19 cellular contexts compared by ENCODE assay signal in the genomic region with DNA sequence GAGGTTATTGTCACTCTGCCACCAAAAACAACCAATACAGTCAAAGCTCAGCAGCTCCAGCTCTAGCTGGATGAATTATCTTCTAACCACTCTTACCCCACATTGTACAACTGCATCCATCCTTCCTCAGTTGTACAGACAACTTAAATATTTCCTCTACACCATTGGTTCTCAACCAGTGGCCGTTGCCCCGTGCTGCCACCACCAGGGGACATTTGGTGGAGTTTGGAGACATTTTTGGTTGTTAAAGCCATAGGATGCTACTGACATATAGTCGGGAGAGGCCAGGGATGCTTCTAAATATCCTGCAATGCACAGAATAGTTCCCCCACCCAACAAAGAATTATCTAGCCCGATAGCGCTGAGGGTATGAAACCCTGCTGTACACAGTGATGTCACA. TPM values are rescaled to one million over a fixed set of nuclear protein-coding genes. Genes with fewer than 3 reads are reported as not detected.
DNase-seq lines count a peak whose midpoint lies in the region; ATAC-seq, FAIRE-seq and TF ChIP-seq lines count a peak whose summit lies in the region.
"Had no signal": no experiment of that assay in that cellular context is flagged by ENCODE, and none has a peak within 500 bp of the region (broad histone marks: within the 10 kb centered on the region; RNA-seq: fewer than 3 reads in every experiment).

No MANE protein-coding gene starts in this region.

- no peak overlapping the region for H3K4me3 Mint-ChIP-seq in endodermal cell
- H3K4me3 Mint-ChIP-seq in CD14-positive monocyte, result no peak overlapping the region

- H3K9me2 ChIP-seq in OCI-LY1 (ENCODE audit: low read depth, low read length), result no peaks in the 10 kb centered on the region

- H3K4me1 ChIP-seq in HepG2 (ENCODE audit: insufficient read depth, low read length) (peaks cover 44% of the 10 kb centered on the region), right lobe of liver (peaks cover 0 to 8% (median 4%) of the 10 kb centered on the region in 4 donors), OCI-LY1 (ENCODE audit: insufficient read depth, low read length, severe bottlenecking) (peaks cover 30% of the 10 kb centered on the region), endodermal cell (ENCODE audit: control insufficient read depth, insufficient read depth, low read length) (peaks cover 3% of the 10 kb centered on the region), left ventricle myocardium inferior (peaks cover 19% of the 10 kb centered on the region)

- H3K4me2 ChIP-seq in HepG2 (ENCODE audit: low read depth, low read length), result no peak overlapping the region
- no peak overlapping the region for H3K4me2 ChIP-seq in OCI-LY1 (ENCODE audit: low read length)
- H3K4me2 ChIP-seq: BLaER1 had no signal

- H3K9ac ChIP-seq in HepG2 (ENCODE audit: insufficient read depth, low read depth, low read length) (no peak overlapping the region), OCI-LY1 (ENCODE audit: low read length) (no peak overlapping the region), endodermal cell (ENCODE audit: extremely low read depth, low read length, poor library complexity, severe bottlenecking) (no peak overlapping the region)
- H3K9ac ChIP-seq: BLaER1 had no signal

- H3K27me3 ChIP-seq in HepG2 (ENCODE audit: control insufficient read depth in 1 of 2, insufficient read depth in 2 of 2, low read length in 2 of 2) (no peaks in the 10 kb centered on the region), right lobe of liver (no peaks in the 10 kb centered on the region), OCI-LY1 (ENCODE audit: insufficient read depth, low read length) (no peaks in the 10 kb centered on the region), endodermal cell (ENCODE audit: control insufficient read depth, insufficient read depth, low read length, poor library complexity, severe bottlenecking) (no peaks in the 10 kb centered on the region), left ventricle myocardium inferior (ENCODE audit: low read depth) (no peaks in the 10 kb centered on the region)
- H3K27me3 ChIP-seq: BLaER1 had no signal

- H2AFZ ChIP-seq in HepG2 (ENCODE audit: low read length), result no peak overlapping the region
- no peak overlapping the region for H2AFZ ChIP-seq in OCI-LY1 (ENCODE audit: low read length)

- DNase-seq in HepG2 (ENCODE audit: low spot score), result no peak
- no peak for DNase-seq in right lobe of liver
- no peak for DNase-seq in endodermal cell
- DNase-seq in left ventricle myocardium inferior, result no peak
- no peak for DNase-seq in LoVo (ENCODE audit: low spot score)
- DNase-seq in CD14-positive monocyte (ENCODE audit: low spot score), result no peak
- DNase-seq: DMS79; HCEC 1CT; MV-4-11; NCI-H1694 treated with DMSO at 0.1 percent for 48 hours; NK-92 treated with Interleukin-12 subunit alpha and Interleukin-12 subunit beta, amount 100 ng/mL, for 24 hours; OCI-M1; SIG-M5 had no signal

- FAIRE-seq in HepG2 (lab: Jason Lieb, UNC), result no peak
- FAIRE-seq: K562 had no signal

- no peak for TF ChIP-seq POLR2A in HepG2 (IDR thresholded peaks at IDR 0.05; ENCODE audit: insufficient read depth in 1 of 2, low read depth in 2 of 2, low read length in 2 of 2)
- no peak for TF ChIP-seq POLR2A in right lobe of liver (IDR thresholded peaks at IDR 0.05)

- H3K4me1 Mint-ChIP-seq in endodermal cell (peaks cover 6% of the 10 kb centered on the region), CD14-positive monocyte (peaks cover 6% of the 10 kb centered on the region)

- H3K9me3 ChIP-seq in HepG2 (ENCODE audit: low read length) (no peaks in the 10 kb centered on the region), right lobe of liver (no peaks in the 10 kb centered on the region), OCI-LY1 (ENCODE audit: low read length) (no peaks in the 10 kb centered on the region), endodermal cell (ENCODE audit: control insufficient read depth, low read length) (no peaks in the 10 kb centered on the region), left ventricle myocardium inferior (replicated peaks) (no peaks in the 10 kb centered on the region)
- H3K9me3 ChIP-seq: BLaER1 had no signal

- in situ Hi-C loops in HepG2 (cut with HindIII; ENCODE audit: extremely low pct_ligation_motif_present, low pct_unique_long_range_greater_than_20kb), result loop anchor here (5.0 kb wide), 1 partner anchor 123 kb away; no protein-coding TSS in a partner anchor

- no peaks in the 10 kb centered on the region for H3K36me3 Mint-ChIP-seq in endodermal cell (ENCODE audit: low read depth)
- peaks cover 5 to 16% of the 10 kb centered on the region in 2 donors for H3K36me3 Mint-ChIP-seq in CD14-positive monocyte

- H4K20me1 ChIP-seq in HepG2 (ENCODE audit: insufficient read depth, low read length) (no peaks in the 10 kb centered on the region), OCI-LY1 (ENCODE audit: insufficient read depth, low read length) (no peaks in the 10 kb centered on the region)
- H4K20me1 ChIP-seq: BLaER1 had no signal

- TF ChIP-seq RAD21 in HepG2 (CRISPR knock-in tag; IDR thresholded peaks at IDR 0.05), result no peak

- no peak for TF ChIP-seq EP300 in HepG2 (IDR thresholded peaks at IDR 0.05; ENCODE audit: low read depth in 2 of 2, low read length in 2 of 2)
- no peak for TF ChIP-seq EP300 in HepG2 (CRISPR knock-in tag; IDR thresholded peaks at IDR 0.05; ENCODE audit: borderline replicate concordance)

- no peaks in the 10 kb centered on the region for H3F3A ChIP-seq in OCI-LY1 (ENCODE audit: insufficient read depth, low read length)

- CTCF ChIA-PET in HepG2 (lab: Yijun Ruan, JAX; ENCODE audit: low intra/inter-chr PET ratio, low total read pairs), result no interaction called here

- H3K79me2 ChIP-seq in HepG2 (ENCODE audit: insufficient read depth, low read length), result no peaks in the 10 kb centered on the region
- H3K79me2 ChIP-seq in OCI-LY1 (ENCODE audit: insufficient read depth, low read length), result no peaks in the 10 kb centered on the region

- no peaks in the 10 kb centered on the region for H3K36me3 ChIP-seq in HepG2 (replicated peaks in 1 of 2; ENCODE audit: control insufficient read depth in 1 of 2, insufficient read depth in 2 of 2, low read length in 2 of 2)
- no peaks in the 10 kb centered on the region for H3K36me3 ChIP-seq in right lobe of liver
- H3K36me3 ChIP-seq in OCI-LY1 (ENCODE audit: insufficient read depth, low read length), result peaks cover 17% of the 10 kb centered on the region
- H3K36me3 ChIP-seq in endodermal cell (ENCODE audit: control insufficient read depth, insufficient read depth, low read length), result no peaks in the 10 kb centered on the region
- no peaks in the 10 kb centered on the region for H3K36me3 ChIP-seq in left ventricle myocardium inferior

- POLR2A ChIA-PET in HepG2 (lab: Yijun Ruan, JAX), result no interaction called here

- H3K27me3 Mint-ChIP-seq in endodermal cell (ENCODE audit: insufficient read depth) (no peaks in the 10 kb centered on the region), CD14-positive monocyte (ENCODE audit: low read depth in 3 of 3) (no peaks in the 10 kb centered on the region)

- no TSS peak for BruUV-seq in HepG2 (replicated peaks; lab: Mats Ljungman, UMichigan)

- TF ChIP-seq CTCF in HepG2 (CRISPR knock-in tag; IDR thresholded peaks at IDR 0.05), result no peak
- no peak for TF ChIP-seq CTCF in right lobe of liver (IDR thresholded peaks at IDR 0.05)
- peak; percentile 28; the same call in 1 of the 2 replicates for TF ChIP-seq CTCF in OCI-LY1 (IDR thresholded peaks at IDR 0.05; ENCODE audit: low read length)
- peak; percentile 59 for TF ChIP-seq CTCF in endodermal cell (conservative IDR thresholded peaks at IDR 0.05)
- TF ChIP-seq CTCF in left ventricle myocardium inferior (IDR thresholded peaks at IDR 0.05; ENCODE audit: borderline replicate concordance), result no peak
- TF ChIP-seq CTCF in CD14-positive monocyte (IDR thresholded peaks at IDR 0.05), result no peak

- H3K9me3 Mint-ChIP-seq in endodermal cell (no peaks in the 10 kb centered on the region), CD14-positive monocyte (no peaks in the 10 kb centered on the region)

- H3K4me3 ChIP-seq in HepG2 (replicated peaks in 1 of 3; ENCODE audit: insufficient read depth in 1 of 3, low read depth in 2 of 3, low read length in 3 of 3) (no peak overlapping the region), right lobe of liver (no peak overlapping the region), OCI-LY1 (ENCODE audit: low read depth, low read length, poor library complexity, severe bottlenecking) (no peak overlapping the region), endodermal cell (ENCODE audit: low read length) (no peak overlapping the region), left ventricle myocardium inferior (no peak overlapping the region)
- H3K4me3 ChIP-seq: BLaER1, K562 had no signal

- ATAC-seq in HepG2 (no peak), right lobe of liver (no peak), HG02884 (IDR thresholded peaks at IDR 0.05; ENCODE audit: unreplicated experiment) (no peak)
- ATAC-seq: K562 had no signal

- H3K27ac Mint-ChIP-seq in endodermal cell (no peak overlapping the region), CD14-positive monocyte (peak overlapping the region in 1 of 7 donors; percentile 47)

- H3K27ac ChIP-seq in HepG2 (ENCODE audit: extremely low read length, insufficient read depth, low read length) (no peak overlapping the region), right lobe of liver (no peak overlapping the region), OCI-LY1 (ENCODE audit: low read depth, low read length, poor library complexity, severe bottlenecking) (no peak overlapping the region), endodermal cell (ENCODE audit: low read depth, low read length) (no peak overlapping the region), left ventricle myocardium inferior (replicated peaks) (no peak overlapping the region)
- H3K27ac ChIP-seq: 22Rv1, BLaER1, RWPE1 had no signal

- 88% methylated on average over 5 of the region's 5 CpGs for WGBS in HepG2 (ENCODE audit: low lambda C conversion rate)
- WGBS in right lobe of liver (ENCODE audit: insufficient coverage, low coverage, low lambda C conversion rate, missing lambda C conversion rate), result 80% methylated on average over 5 of the region's 5 CpGs
- WGBS in endodermal cell (ENCODE audit: insufficient coverage in 1 of 2, insufficient read length in 1 of 2), 2 experiments, result 87 to 100% methylated on average over 2 to 5 of the region's 5 CpGs

- intact Hi-C loops in HepG2 (cut with micrococcal nuclease; ENCODE audit: unreplicated experiment) (no loop called here), right lobe of liver (cut with DNase I) (loop anchor here in 1 of 2 donors (10.0 kb wide), 1 partner anchor 265 kb away; no protein-coding TSS in a partner anchor), left ventricle myocardium inferior (cut with micrococcal nuclease) (loop anchor here (10.0 kb wide), 1 partner anchor 115 kb away; no protein-coding TSS in a partner anchor), CD14-positive monocyte (cut with micrococcal nuclease) (no loop called here)

RNA-seq across cellular contexts. Expression of a gene that starts 59.3 kb away (rescaled TPM):
- 8.9 and 11.3 TPM in 2 replicates for total RNA-seq in HepG2 (2016; rRNA removed; fragmentation: Illumina TruSeq; extraction: Trizol)
- 4.2 and 5.0 TPM in 2 replicates for total RNA-seq in HepG2 (2016; cell fraction: cytosol; rRNA removed; fragmentation: Illumina TruSeq; extraction: Trizol; ENCODE audit: low read depth)
- total RNA-seq in HepG2 (2016; cell fraction: insoluble cytoplasmic fraction; rRNA removed; fragmentation: Illumina TruSeq; extraction: Trizol), result 7.4 and 10.6 TPM in 2 replicates
- 4.7 and 6.6 TPM in 2 replicates for total RNA-seq in HepG2 (2016; cell fraction: membrane; rRNA removed; fragmentation: Illumina TruSeq; extraction: Trizol)
- total RNA-seq in HepG2 (2016; cell fraction: nucleus; rRNA removed; fragmentation: Illumina TruSeq; extraction: Trizol), result 5.9 and 8.2 TPM in 2 replicates
- polyA plus RNA-seq in HepG2 (2011; rRNA removed), result 10.0 and 11.4 TPM in 2 replicates
- 10.9 and 12.3 TPM in 2 replicates for polyA plus RNA-seq in HepG2 (2011; cell fraction: cytosol; rRNA removed)
- polyA plus RNA-seq in HepG2 (2011; cell fraction: nucleus; rRNA removed), result 3.6 and 4.4 TPM in 2 replicates
- polyA plus RNA-seq in HepG2 (2012), result 6.9 and 10.2 TPM in 2 replicates
- 3.7 and 4.1 TPM in 2 replicates for polyA plus RNA-seq in HepG2 (2016; cell fraction: cytosol; fragmentation: Illumina TruSeq; extraction: Trizol; ENCODE audit: low read depth)
- 14.4 and 15.1 TPM in 2 replicates for polyA plus RNA-seq in HepG2 (2016; cell fraction: insoluble cytoplasmic fraction; fragmentation: Illumina TruSeq; extraction: Trizol; ENCODE audit: low read depth)
- 6.3 and 6.6 TPM in 2 replicates for polyA plus RNA-seq in HepG2 (2016; cell fraction: membrane; fragmentation: Illumina TruSeq; extraction: Trizol; ENCODE audit: low read depth)
- 6.6 and 9.9 TPM in 2 replicates for polyA plus RNA-seq in HepG2 (2016; cell fraction: nucleus; fragmentation: Illumina TruSeq; extraction: Trizol; ENCODE audit: insufficient read depth, low read depth)
- 0.94 and 8.3 TPM in 2 replicates for polyA minus RNA-seq in HepG2 (2011; rRNA and poly(A)+ RNA removed; ENCODE audit: low replicate concordance)
- 3.9 and 4.2 TPM in 2 replicates for polyA minus RNA-seq in HepG2 (2011; cell fraction: cytosol; rRNA and poly(A)+ RNA removed)
- 15.9 and 20.3 TPM in 2 replicates for polyA minus RNA-seq in HepG2 (2011; cell fraction: nucleus; rRNA and poly(A)+ RNA removed)
- total RNA-seq in right lobe of liver, result 1 to 10 TPM in 3 of 6 experiments, under 1 TPM in 2, not detected in 1; 0.69 to 1.9 (median 1.4) TPM
- 1 to 10 TPM; 4.0 to 6.6 TPM for total RNA-seq in endodermal cell
- 6.7 TPM for polyA plus RNA-seq in endodermal cell (2013, experiment 1 of 2)
- polyA plus RNA-seq in endodermal cell (2013, experiment 2 of 2), result 7.5 TPM
- total RNA-seq in left ventricle myocardium inferior, result 5.7 TPM
- 10 to 100 TPM in 1 of 2 donors, 1 to 10 TPM in 1; 8.3 to 12.7 TPM for polyA plus RNA-seq in CD14-positive monocyte

Comparison
In these comparisons a context has a peak if more than half of its experiments do, and no peak if none do; other contexts are left out.
1. CTCF ChIP-seq: peak in OCI-LY1 (single experiment) and endodermal cell (single experiment); none in HepG2 (single experiment), right lobe of liver (0 of 4), left ventricle myocardium inferior (single experiment) and CD14-positive monocyte (single experiment).